In genomic region chr10:49441488-49442476, GRCh38 we compare ENCODE assay signal across 1 cellular context.
TF ChIP-seq lines count a peak whose summit lies in the region.

No MANE protein-coding gene starts in this region.

TF ChIP-seq in GM23338, 12 proteins besides CTCF, POLR2A, EP300 and RAD21 (continued from another document):
- TF ChIP-seq ZNF462 (CRISPR knock-in tag; IDR thresholded peaks at IDR 0.05), result no peak
